39 cellular contexts compared by ENCODE assay signal in genomic region chr16:22130528-22130927, GRCh38. TPM values are rescaled to one million over a fixed set of nuclear protein-coding genes. Genes with fewer than 3 reads are reported as not detected.
"Had no signal": no experiment of that assay in that cellular context is flagged by ENCODE, and none has a peak within 500 bp of the region (broad histone marks: within the 10 kb centered on the region; RNA-seq: fewer than 3 reads in every experiment).

No MANE protein-coding gene starts in this region.

- H3K27me3 ChIP-seq: MG63 had no signal

- DNase-seq: Karpas-422, Kasumi-1, MG63, MM.1S, MV-4-11, NCI-H1048, NCI-H1092, NCI-H1092 treated with DMSO at 0.1 percent for 48 hours, NCI-H1105, NCI-H1105 treated with DMSO at 0.1 percent for 48 hours, NCI-H1417, NCI-H1417 treated with DMSO at 0.1 percent for 48 hours, NCI-H1436, NCI-H1436 treated with DMSO at 0.1 percent for 48 hours, NCI-H146, NCI-H1694, NCI-H1694 treated with DMSO at 0.1 percent for 48 hours, NCI-H187, NCI-H187 treated with DMSO at 0.1 percent for 48 hours, NCI-H1930, NCI-H2029, NCI-H2029 treated with DMSO at 0.1 percent for 48 hours, NCI-H2081, NCI-H2081 treated with DMSO at 0.1 percent for 48 hours, NCI-H2107, NCI-H2171, NCI-H2171 treated with DMSO at 0.1 percent for 48 hours, NCI-H2227 treated with DMSO at 0.1 percent for 48 hours, NCI-H226, NCI-H345, NCI-H446, NCI-H446 treated with DMSO at 0.1 percent for 48 hours, NCI-H510A, NCI-H510A treated with DMSO at 0.1 percent for 48 hours, NCI-H524 had no signal

- H3K9me3 ChIP-seq: MG63 had no signal

- H3K4me3 ChIP-seq: MG63 had no signal

- H3K36me3 ChIP-seq: MG63 had no signal

RNA-seq across cellular contexts. Expression of gene SDR42E2, which starts 31.8 kb away (rescaled TPM):
- total RNA-seq: LHCN-M2, M059J, MCF 10A, NCI-H460 had no signal

RNA-seq across cellular contexts. Expression of gene VWA3A, which starts 38.2 kb away (rescaled TPM):
- total RNA-seq: LHCN-M2, M059J, MCF 10A, NCI-H460 had no signal
